Comparison of ENCODE assay signal across 8 cellular contexts in the genomic region with DNA sequence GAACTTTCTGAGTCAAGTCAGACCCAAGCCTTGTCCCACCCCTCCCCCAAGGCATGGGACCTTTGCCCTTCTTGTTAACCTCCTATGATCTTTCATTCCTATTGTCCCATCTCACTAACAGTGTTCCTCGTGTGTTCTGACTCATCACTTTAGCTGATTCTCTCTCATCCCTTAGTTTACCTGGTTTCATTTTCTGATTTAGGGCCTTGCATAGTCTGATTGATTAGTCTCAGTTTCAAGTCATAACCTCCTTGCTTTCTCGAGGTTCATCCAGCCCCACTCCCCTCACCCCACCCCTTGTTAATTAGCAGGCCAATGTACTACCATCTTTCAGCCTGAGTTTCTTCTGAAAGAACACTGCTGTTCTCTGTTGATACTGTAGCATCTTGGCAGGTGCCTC.
A peak's percentile ranks its signal among the peaks of the same experiment; 100 is the strongest.
DNase-seq lines count a peak whose midpoint lies in the region; ATAC-seq and TF ChIP-seq lines count a peak whose summit lies in the region.

No MANE protein-coding gene starts in this region.

- WGBS in testis, 2 donors = 48 to 54% methylated on average over 2 of the region's 2 CpGs

- H3K9ac ChIP-seq in MM.1S (ENCODE audit: low read length) = no peak overlapping the region

- no peak for TF ChIP-seq POLR2A in testis (IDR thresholded peaks at IDR 0.05)

- no peaks in the 10 kb centered on the region for H3K9me2 ChIP-seq in MM.1S (replicated peaks; ENCODE audit: insufficient read depth, low read length)

- TF ChIP-seq CTCF in MM.1S (IDR thresholded peaks at IDR 0.05; ENCODE audit: low read length) (no peak), testis (IDR thresholded peaks at IDR 0.05) (no peak)

- peak overlapping the region; percentile 39; the same call in 1 of the 2 replicates for H2AFZ ChIP-seq in MM.1S (ENCODE audit: low read length)

- H3K27me3 ChIP-seq in MM.1S (replicated peaks; ENCODE audit: insufficient read depth, low read length) = no peaks in the 10 kb centered on the region
- no peaks in the 10 kb centered on the region for H3K27me3 ChIP-seq in testis

- H3F3A ChIP-seq in MM.1S (ENCODE audit: insufficient read depth, low read length) = peaks cover 61% of the 10 kb centered on the region

- peak; percentile 12 for DNase-seq in ACHN
- DNase-seq in MM.1S = peak; percentile 76
- DNase-seq in testis = no peak
- no peak for DNase-seq in SW480 (ENCODE audit: low spot score)
- DNase-seq in NCI-H524 treated with DMSO at 0.1 percent for 48 hours (lab: John Stamatoyannopoulos, UW) = no peak
- DNase-seq in occipital lobe (lab: John Stamatoyannopoulos, UW) = no peak

- ATAC-seq in GM18868 (IDR thresholded peaks at IDR 0.05; ENCODE audit: unreplicated experiment) (peak; percentile 55), HG02763 (IDR thresholded peaks at IDR 0.05; ENCODE audit: unreplicated experiment) (peak; percentile 35)

- H3K36me3 ChIP-seq in MM.1S (replicated peaks; ENCODE audit: insufficient read depth, low read length) = no peaks in the 10 kb centered on the region
- H3K36me3 ChIP-seq in testis (ENCODE audit: low read depth, missing control alignments) = no peaks in the 10 kb centered on the region

- no peaks in the 10 kb centered on the region for H3K79me2 ChIP-seq in MM.1S (ENCODE audit: low read length)

- H3K9me3 ChIP-seq in MM.1S (replicated peaks; ENCODE audit: insufficient read depth, low read length) (no peaks in the 10 kb centered on the region), testis (no peaks in the 10 kb centered on the region)

- H4K20me1 ChIP-seq in MM.1S (ENCODE audit: insufficient read depth, low read length) = no peaks in the 10 kb centered on the region

- peak overlapping the region; percentile 74 for H3K4me2 ChIP-seq in MM.1S (ENCODE audit: low read depth, low read length)

- H3K27ac ChIP-seq in MM.1S (ENCODE audit: low read length) (peak overlapping the region; percentile 83; the same call in 1 of the 2 replicates), testis (no peak overlapping the region)

- H3K4me3 ChIP-seq in MM.1S (ENCODE audit: low read length) (no peak overlapping the region), testis (no peak overlapping the region)

- H3K4me1 ChIP-seq in MM.1S (ENCODE audit: low read length) (peaks cover 62% of the 10 kb centered on the region), testis (no peaks in the 10 kb centered on the region)

- in situ Hi-C loops in ACHN (cut with HindIII; ENCODE audit: low pct_ligation_motif_present, low pct_unique_long_range_greater_than_20kb, low sequenced_read_pairs) = no loop called here

- intact Hi-C loops in testis (cut with DNase I; ENCODE audit: low total_unique reads) = no loop called here

Comparison
In these comparisons a context has a peak if more than half of its experiments do, and no peak if none do; other contexts are left out.
1. DNase-seq: peak in ACHN (single experiment) and MM.1S (single experiment); none in testis (single experiment), SW480 (single experiment), NCI-H524 treated with DMSO at 0.1 percent for 48 hours (single experiment) and occipital lobe (single experiment).